In genomic region chr4:77994194-77994721, GRCh38 we compare ENCODE assay signal across 8 cellular contexts.
DNase-seq lines count a peak whose midpoint lies in the region; ATAC-seq and TF ChIP-seq lines count a peak whose summit lies in the region.

No MANE protein-coding gene starts in this region.

- no peak overlapping the region for H3K27ac ChIP-seq in endodermal cell (ENCODE audit: low read depth, low read length)

- no peaks in the 10 kb centered on the region for H3K27me3 Mint-ChIP-seq in endodermal cell (ENCODE audit: insufficient read depth)
- H3K27me3 Mint-ChIP-seq in naive thymus-derived CD8-positive, alpha-beta T cell = peaks cover 0 to 8% (median 5%) of the 10 kb centered on the region in 5 donors
- peaks cover 13% of the 10 kb centered on the region for H3K27me3 Mint-ChIP-seq in T-helper 2 cell treated with Interferon-gamma antibody and Interleukin-4, amounts not matched to agents 5 μg/mL and 100 μg/mL, for 36 hours (ENCODE audit: low read depth)

- no peaks in the 10 kb centered on the region for H3K4me1 ChIP-seq in endodermal cell (ENCODE audit: control insufficient read depth, insufficient read depth, low read length)

- H3K36me3 ChIP-seq in endodermal cell (ENCODE audit: control insufficient read depth, insufficient read depth, low read length) = no peaks in the 10 kb centered on the region

- H3K9me3 Mint-ChIP-seq in endodermal cell = no peaks in the 10 kb centered on the region
- H3K9me3 Mint-ChIP-seq in naive thymus-derived CD8-positive, alpha-beta T cell = no peaks in the 10 kb centered on the region
- no peaks in the 10 kb centered on the region for H3K9me3 Mint-ChIP-seq in T-helper 2 cell treated with Interferon-gamma antibody and Interleukin-4, amounts not matched to agents 5 μg/mL and 100 μg/mL, for 36 hours

- peak; percentile 65 for TF ChIP-seq CTCF in AG09319 (IDR thresholded peaks at IDR 0.05; ENCODE audit: low read depth, low read length)
- peak; percentile 54 for TF ChIP-seq CTCF in LNCAP (IDR thresholded peaks at IDR 0.05)
- peak; percentile 87 for TF ChIP-seq CTCF in endodermal cell (conservative IDR thresholded peaks at IDR 0.05)

- no peaks in the 10 kb centered on the region for H3K27me3 ChIP-seq in endodermal cell (ENCODE audit: control insufficient read depth, insufficient read depth, low read length, poor library complexity, severe bottlenecking)

- H3K4me3 Mint-ChIP-seq in endodermal cell = no peak overlapping the region
- H3K4me3 Mint-ChIP-seq in naive thymus-derived CD8-positive, alpha-beta T cell = no peak overlapping the region
- no peak overlapping the region for H3K4me3 Mint-ChIP-seq in T-helper 2 cell treated with Interferon-gamma antibody and Interleukin-4, amounts not matched to agents 5 μg/mL and 100 μg/mL, for 36 hours

- peaks cover 15% of the 10 kb centered on the region for H3K4me1 Mint-ChIP-seq in endodermal cell
- H3K4me1 Mint-ChIP-seq in naive thymus-derived CD8-positive, alpha-beta T cell = no peaks in the 10 kb centered on the region
- no peaks in the 10 kb centered on the region for H3K4me1 Mint-ChIP-seq in T-helper 2 cell treated with Interferon-gamma antibody and Interleukin-4, amounts not matched to agents 5 μg/mL and 100 μg/mL, for 36 hours (ENCODE audit: low read depth)

- peak; percentile 10 for DNase-seq in AG09319 (ENCODE audit: extremely low read depth, low read depth)
- DNase-seq in endodermal cell = peak; percentile 88
- DNase-seq in naive thymus-derived CD8-positive, alpha-beta T cell = peak in 5 of 10 donors; percentile 1 to 15 (median 4)
- DNase-seq in amniotic stem cell (lab: John Stamatoyannopoulos, UW) = no peak
- DNase-seq in T-helper 2 cell treated with Interferon-gamma antibody and Interleukin-4, amounts not matched to agents 5 μg/mL and 100 μg/mL, for 36 hours (ENCODE audit: low spot score) = no peak

- no peaks in the 10 kb centered on the region for H3K9me3 ChIP-seq in endodermal cell (ENCODE audit: control insufficient read depth, low read length)

- H3K9ac ChIP-seq in endodermal cell (ENCODE audit: extremely low read depth, low read length, poor library complexity, severe bottlenecking) = no peak overlapping the region

- POLR2A ChIA-PET in naive thymus-derived CD8-positive, alpha-beta T cell (lab: Charles Lee) = no interaction called here

- H3K4me3 ChIP-seq in endodermal cell (ENCODE audit: low read length) = no peak overlapping the region

- no peaks in the 10 kb centered on the region for H3K36me3 Mint-ChIP-seq in endodermal cell (ENCODE audit: low read depth)
- H3K36me3 Mint-ChIP-seq in naive thymus-derived CD8-positive, alpha-beta T cell = no peaks in the 10 kb centered on the region
- no peaks in the 10 kb centered on the region for H3K36me3 Mint-ChIP-seq in T-helper 2 cell treated with Interferon-gamma antibody and Interleukin-4, amounts not matched to agents 5 μg/mL and 100 μg/mL, for 36 hours (ENCODE audit: low read depth)

- no peak overlapping the region for H3K27ac Mint-ChIP-seq in endodermal cell
- H3K27ac Mint-ChIP-seq in naive thymus-derived CD8-positive, alpha-beta T cell = no peak overlapping the region
- no peak overlapping the region for H3K27ac Mint-ChIP-seq in T-helper 2 cell treated with Interferon-gamma antibody and Interleukin-4, amounts not matched to agents 5 μg/mL and 100 μg/mL, for 36 hours

- peak; percentile 79 for ATAC-seq in GM19351 (IDR thresholded peaks at IDR 0.05; ENCODE audit: unreplicated experiment)
- peak; percentile 49 to 54 for ATAC-seq in naive thymus-derived CD8-positive, alpha-beta T cell
- ATAC-seq in GM19023 (IDR thresholded peaks at IDR 0.05; ENCODE audit: unreplicated experiment) = no peak

Comparison
In these comparisons a context has a peak if more than half of its experiments do, and no peak if none do; other contexts are left out.
1. DNase-seq: peak in AG09319 (single experiment) and endodermal cell (single experiment); none in amniotic stem cell (single experiment) and T-helper 2 cell treated with Interferon-gamma antibody and Interleukin-4, amounts not matched to agents 5 μg/mL and 100 μg/mL, for 36 hours (single experiment).
2. Peak in every context shown above with its lines, with median percentiles within 50 percentile points of each other: CTCF ChIP-seq.